1 cellular context compared by ENCODE assay signal in the genomic region with DNA sequence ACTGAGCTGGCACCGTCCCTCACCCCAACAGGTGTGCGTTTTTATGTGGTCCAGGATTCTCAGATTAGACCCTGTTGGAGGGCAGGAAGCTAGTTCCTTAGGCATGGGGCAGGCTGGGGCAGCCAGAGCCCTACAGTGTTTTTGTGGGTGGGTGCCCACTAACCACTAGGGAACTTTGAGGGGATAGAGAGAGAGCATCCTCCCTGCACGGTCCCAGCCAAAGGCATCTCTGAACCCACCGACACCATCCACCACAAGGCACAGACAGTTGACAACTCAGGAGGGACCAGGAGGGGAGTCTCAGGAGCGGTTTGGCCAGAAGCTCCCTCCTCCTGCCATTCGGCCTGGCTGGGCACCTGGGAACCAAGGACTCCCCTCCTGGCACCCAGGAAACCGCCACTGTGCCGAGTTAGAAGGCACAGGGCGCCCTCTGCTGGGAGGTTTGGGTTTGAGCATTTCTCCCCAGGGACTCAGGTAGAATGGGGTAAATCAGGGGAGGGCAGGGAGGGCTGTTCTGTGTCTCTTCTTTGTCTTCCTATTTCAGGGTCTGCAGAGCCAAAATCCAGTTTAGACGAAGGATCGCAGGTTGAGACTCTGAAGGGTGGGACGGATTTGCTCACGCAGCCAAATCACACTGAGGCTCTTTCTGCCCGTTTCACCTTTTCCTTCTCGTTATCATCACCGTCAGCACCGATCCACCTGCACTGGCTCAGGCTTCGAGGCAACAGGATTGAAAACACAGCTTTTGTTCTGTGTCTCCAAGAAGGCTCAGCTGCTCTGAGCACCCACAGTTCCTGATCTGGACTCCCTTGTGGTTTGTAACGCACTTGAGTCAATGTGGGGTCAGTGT.
TF ChIP-seq lines count a peak whose summit lies in the region.

No MANE protein-coding gene starts in this region.

TF ChIP-seq in K562, 482 proteins besides CTCF, POLR2A, EP300 and RAD21 (continued from another document and continues in another):
- TF ChIP-seq, protein P1, sequence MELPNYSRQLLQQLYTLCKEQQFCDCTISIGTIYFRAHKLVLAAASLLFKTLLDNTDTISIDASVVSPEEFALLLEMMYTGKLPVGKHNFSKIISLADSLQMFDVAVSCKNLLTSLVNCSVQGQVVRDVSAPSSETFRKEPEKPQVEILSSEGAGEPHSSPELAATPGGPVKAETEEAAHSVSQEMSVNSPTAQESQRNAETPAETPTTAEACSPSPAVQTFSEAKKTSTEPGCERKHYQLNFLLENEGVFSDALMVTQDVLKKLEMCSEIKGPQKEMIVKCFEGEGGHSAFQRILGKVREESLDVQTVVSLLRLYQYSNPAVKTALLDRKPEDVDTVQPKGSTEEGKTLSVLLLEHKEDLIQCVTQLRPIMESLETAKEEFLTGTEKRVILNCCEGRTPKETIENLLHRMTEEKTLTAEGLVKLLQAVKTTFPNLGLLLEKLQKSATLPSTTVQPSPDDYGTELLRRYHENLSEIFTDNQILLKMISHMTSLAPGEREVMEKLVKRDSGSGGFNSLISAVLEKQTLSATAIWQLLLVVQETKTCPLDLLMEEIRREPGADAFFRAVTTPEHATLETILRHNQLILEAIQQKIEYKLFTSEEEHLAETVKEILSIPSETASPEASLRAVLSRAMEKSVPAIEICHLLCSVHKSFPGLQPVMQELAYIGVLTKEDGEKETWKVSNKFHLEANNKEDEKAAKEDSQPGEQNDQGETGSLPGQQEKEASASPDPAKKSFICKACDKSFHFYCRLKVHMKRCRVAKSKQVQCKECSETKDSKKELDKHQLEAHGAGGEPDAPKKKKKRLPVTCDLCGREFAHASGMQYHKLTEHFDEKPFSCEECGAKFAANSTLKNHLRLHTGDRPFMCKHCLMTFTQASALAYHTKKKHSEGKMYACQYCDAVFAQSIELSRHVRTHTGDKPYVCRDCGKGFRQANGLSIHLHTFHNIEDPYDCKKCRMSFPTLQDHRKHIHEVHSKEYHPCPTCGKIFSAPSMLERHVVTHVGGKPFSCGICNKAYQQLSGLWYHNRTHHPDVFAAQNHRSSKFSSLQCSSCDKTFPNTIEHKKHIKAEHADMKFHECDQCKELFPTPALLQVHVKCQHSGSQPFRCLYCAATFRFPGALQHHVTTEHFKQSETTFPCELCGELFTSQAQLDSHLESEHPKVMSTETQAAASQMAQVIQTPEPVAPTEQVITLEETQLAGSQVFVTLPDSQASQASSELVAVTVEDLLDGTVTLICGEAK (IDR thresholded peaks at IDR 0.05) = no peak
- TF ChIP-seq, protein P1 (CRISPR knock-in tag; IDR thresholded peaks at IDR 0.05) = no peak
- no peak for TF ChIP-seq ZC3H11A (IDR thresholded peaks at IDR 0.05; ENCODE audit: low read depth, low read length)
- TF ChIP-seq ARID1B (IDR thresholded peaks at IDR 0.05) = no peak
- TF ChIP-seq KDM1A (IDR thresholded peaks at IDR 0.05) = no peak
- peak; percentile 65 for TF ChIP-seq DEAF1 (CRISPR knock-in tag; IDR thresholded peaks at IDR 0.05)
- peak; percentile 64; the same call in 1 of the 2 replicates for TF ChIP-seq XRCC5 (IDR thresholded peaks at IDR 0.05; ENCODE audit: low read depth, low read length)
- TF ChIP-seq, protein P2, sequence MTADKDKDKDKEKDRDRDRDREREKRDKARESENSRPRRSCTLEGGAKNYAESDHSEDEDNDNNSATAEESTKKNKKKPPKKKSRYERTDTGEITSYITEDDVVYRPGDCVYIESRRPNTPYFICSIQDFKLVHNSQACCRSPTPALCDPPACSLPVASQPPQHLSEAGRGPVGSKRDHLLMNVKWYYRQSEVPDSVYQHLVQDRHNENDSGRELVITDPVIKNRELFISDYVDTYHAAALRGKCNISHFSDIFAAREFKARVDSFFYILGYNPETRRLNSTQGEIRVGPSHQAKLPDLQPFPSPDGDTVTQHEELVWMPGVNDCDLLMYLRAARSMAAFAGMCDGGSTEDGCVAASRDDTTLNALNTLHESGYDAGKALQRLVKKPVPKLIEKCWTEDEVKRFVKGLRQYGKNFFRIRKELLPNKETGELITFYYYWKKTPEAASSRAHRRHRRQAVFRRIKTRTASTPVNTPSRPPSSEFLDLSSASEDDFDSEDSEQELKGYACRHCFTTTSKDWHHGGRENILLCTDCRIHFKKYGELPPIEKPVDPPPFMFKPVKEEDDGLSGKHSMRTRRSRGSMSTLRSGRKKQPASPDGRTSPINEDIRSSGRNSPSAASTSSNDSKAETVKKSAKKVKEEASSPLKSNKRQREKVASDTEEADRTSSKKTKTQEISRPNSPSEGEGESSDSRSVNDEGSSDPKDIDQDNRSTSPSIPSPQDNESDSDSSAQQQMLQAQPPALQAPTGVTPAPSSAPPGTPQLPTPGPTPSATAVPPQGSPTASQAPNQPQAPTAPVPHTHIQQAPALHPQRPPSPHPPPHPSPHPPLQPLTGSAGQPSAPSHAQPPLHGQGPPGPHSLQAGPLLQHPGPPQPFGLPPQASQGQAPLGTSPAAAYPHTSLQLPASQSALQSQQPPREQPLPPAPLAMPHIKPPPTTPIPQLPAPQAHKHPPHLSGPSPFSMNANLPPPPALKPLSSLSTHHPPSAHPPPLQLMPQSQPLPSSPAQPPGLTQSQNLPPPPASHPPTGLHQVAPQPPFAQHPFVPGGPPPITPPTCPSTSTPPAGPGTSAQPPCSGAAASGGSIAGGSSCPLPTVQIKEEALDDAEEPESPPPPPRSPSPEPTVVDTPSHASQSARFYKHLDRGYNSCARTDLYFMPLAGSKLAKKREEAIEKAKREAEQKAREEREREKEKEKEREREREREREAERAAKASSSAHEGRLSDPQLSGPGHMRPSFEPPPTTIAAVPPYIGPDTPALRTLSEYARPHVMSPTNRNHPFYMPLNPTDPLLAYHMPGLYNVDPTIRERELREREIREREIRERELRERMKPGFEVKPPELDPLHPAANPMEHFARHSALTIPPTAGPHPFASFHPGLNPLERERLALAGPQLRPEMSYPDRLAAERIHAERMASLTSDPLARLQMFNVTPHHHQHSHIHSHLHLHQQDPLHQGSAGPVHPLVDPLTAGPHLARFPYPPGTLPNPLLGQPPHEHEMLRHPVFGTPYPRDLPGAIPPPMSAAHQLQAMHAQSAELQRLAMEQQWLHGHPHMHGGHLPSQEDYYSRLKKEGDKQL (CRISPR knock-in tag; IDR thresholded peaks at IDR 0.05; ENCODE audit: borderline replicate concordance) = no peak
- TF ChIP-seq, protein P3, sequence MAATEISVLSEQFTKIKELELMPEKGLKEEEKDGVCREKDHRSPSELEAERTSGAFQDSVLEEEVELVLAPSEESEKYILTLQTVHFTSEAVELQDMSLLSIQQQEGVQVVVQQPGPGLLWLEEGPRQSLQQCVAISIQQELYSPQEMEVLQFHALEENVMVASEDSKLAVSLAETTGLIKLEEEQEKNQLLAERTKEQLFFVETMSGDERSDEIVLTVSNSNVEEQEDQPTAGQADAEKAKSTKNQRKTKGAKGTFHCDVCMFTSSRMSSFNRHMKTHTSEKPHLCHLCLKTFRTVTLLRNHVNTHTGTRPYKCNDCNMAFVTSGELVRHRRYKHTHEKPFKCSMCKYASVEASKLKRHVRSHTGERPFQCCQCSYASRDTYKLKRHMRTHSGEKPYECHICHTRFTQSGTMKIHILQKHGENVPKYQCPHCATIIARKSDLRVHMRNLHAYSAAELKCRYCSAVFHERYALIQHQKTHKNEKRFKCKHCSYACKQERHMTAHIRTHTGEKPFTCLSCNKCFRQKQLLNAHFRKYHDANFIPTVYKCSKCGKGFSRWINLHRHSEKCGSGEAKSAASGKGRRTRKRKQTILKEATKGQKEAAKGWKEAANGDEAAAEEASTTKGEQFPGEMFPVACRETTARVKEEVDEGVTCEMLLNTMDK (IDR thresholded peaks at IDR 0.05; ENCODE audit: borderline replicate concordance, insufficient read depth, low read depth, low read length, poor library complexity, severe bottlenecking) = peak; percentile 29
- TF ChIP-seq SUPT5H (IDR thresholded peaks at IDR 0.05) = no peak
- no peak for TF ChIP-seq NBN (IDR thresholded peaks at IDR 0.05; ENCODE audit: low read depth)
- TF ChIP-seq MBD1 (CRISPR knock-in tag; IDR thresholded peaks at IDR 0.05) = no peak
- no peak for TF ChIP-seq GABPA (tag; conservative IDR thresholded peaks at IDR 0.05; ENCODE audit: low read depth)
- TF ChIP-seq SIN3A (IDR thresholded peaks at IDR 0.05; ENCODE audit: borderline replicate concordance in 2 of 2, control insufficient read depth in 1 of 2, low read depth in 2 of 2, low read length in 2 of 2) = no peak
- no peak for TF ChIP-seq ATF7 (IDR thresholded peaks at IDR 0.05)
- 0 out of 2 replicates have a peak, but pooled peaks have one; percentile 26 for TF ChIP-seq TARDBP (IDR thresholded peaks at IDR 0.05)
- TF ChIP-seq MEF2A (IDR thresholded peaks at IDR 0.05; ENCODE audit: control insufficient read depth, low read depth, low read length) = no peak
- TF ChIP-seq HEY1 (CRISPR knock-in tag; IDR thresholded peaks at IDR 0.05; ENCODE audit: borderline replicate concordance) = no peak
- no peak for TF ChIP-seq SETDB1 (IDR thresholded peaks at IDR 0.05; ENCODE audit: low read length)
- TF ChIP-seq MYBL2 (IDR thresholded peaks at IDR 0.05; ENCODE audit: low read depth) = no peak
- no peak for TF ChIP-seq MYBL2 (CRISPR knock-in tag; IDR thresholded peaks at IDR 0.05; ENCODE audit: borderline replicate concordance)
- TF ChIP-seq, protein P4, sequence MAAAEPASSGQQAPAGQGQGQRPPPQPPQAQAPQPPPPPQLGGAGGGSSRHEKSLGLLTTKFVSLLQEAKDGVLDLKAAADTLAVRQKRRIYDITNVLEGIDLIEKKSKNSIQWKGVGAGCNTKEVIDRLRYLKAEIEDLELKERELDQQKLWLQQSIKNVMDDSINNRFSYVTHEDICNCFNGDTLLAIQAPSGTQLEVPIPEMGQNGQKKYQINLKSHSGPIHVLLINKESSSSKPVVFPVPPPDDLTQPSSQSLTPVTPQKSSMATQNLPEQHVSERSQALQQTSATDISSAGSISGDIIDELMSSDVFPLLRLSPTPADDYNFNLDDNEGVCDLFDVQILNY (CRISPR knock-in tag; IDR thresholded peaks at IDR 0.05) = no peak
- no peak for TF ChIP-seq ZNF184 (CRISPR knock-in tag; IDR thresholded peaks at IDR 0.05)
- TF ChIP-seq RB1 (IDR thresholded peaks at IDR 0.05; ENCODE audit: low read depth) = peak; percentile 39; the same call in 1 of the 2 replicates
- TF ChIP-seq PHF21A (IDR thresholded peaks at IDR 0.05; ENCODE audit: borderline replicate concordance, low read depth) = no peak
- TF ChIP-seq E2F6 (IDR thresholded peaks at IDR 0.05; ENCODE audit: borderline replicate concordance in 1 of 2, extremely low read depth in 1 of 2, insufficient read depth in 1 of 2, insufficient read length in 1 of 2, low read depth in 1 of 2, low read length in 1 of 2, poor library complexity in 1 of 2, severe bottlenecking in 1 of 2) = no peak
- no peak for TF ChIP-seq PPARD (CRISPR knock-in tag; IDR thresholded peaks at IDR 0.05)
- no peak for TF ChIP-seq MTA2 (IDR thresholded peaks at IDR 0.05; ENCODE audit: low read depth)
- TF ChIP-seq ZNF347 (CRISPR knock-in tag; IDR thresholded peaks at IDR 0.05; ENCODE audit: low read depth) = no peak
- TF ChIP-seq SMAD2 (IDR thresholded peaks at IDR 0.05; ENCODE audit: low read depth, low read length) = no peak
- no peak for TF ChIP-seq ZNF785 (CRISPR knock-in tag; IDR thresholded peaks at IDR 0.05)
- no peak for TF ChIP-seq SNIP1 (IDR thresholded peaks at IDR 0.05; ENCODE audit: low read depth)
- no peak for TF ChIP-seq MCM2 (IDR thresholded peaks at IDR 0.05; ENCODE audit: low read depth)
- TF ChIP-seq SMARCE1 (IDR thresholded peaks at IDR 0.05) = no peak
